In the genomic region with DNA sequence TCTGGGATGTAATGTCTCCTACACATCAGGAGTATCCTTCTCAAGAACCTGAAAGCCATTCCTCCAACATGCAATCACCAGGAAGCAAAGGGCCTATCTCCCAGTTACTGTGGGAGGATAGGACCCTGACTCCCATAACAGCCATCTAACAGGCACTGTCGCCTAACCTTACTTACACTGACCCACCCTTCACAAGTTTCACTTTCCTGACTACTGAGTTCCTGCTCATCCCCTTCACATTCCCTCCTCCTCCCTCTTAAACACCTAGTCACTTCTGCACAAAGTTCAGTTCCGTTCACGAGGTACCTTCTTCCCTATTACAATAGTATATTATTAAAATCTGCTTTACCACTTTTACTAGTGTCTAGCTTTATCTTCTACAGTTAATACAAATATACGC, we compare ENCODE assay signal across 9 cellular contexts. TPM values are rescaled to one million over a fixed set of nuclear protein-coding genes. Genes with fewer than 3 reads are reported as not detected.
DNase-seq lines count a peak whose midpoint lies in the region; ATAC-seq, FAIRE-seq and TF ChIP-seq lines count a peak whose summit lies in the region.
"Had no signal": no experiment of that assay in that cellular context is flagged by ENCODE, and none has a peak within 500 bp of the region (broad histone marks: within the 10 kb centered on the region; RNA-seq: fewer than 3 reads in every experiment).

No MANE protein-coding gene starts in this region.

- peaks cover 17% of the 10 kb centered on the region for H3K4me1 ChIP-seq in OCI-LY3 (ENCODE audit: low read length)
- peaks cover 32% of the 10 kb centered on the region for H3K4me1 ChIP-seq in endothelial cell of umbilical vein (ENCODE audit: control insufficient read depth, extremely low read depth, insufficient read depth, low read length)
- peaks cover 2% of the 10 kb centered on the region for H3K4me1 ChIP-seq in psoas muscle

- BruUV-seq in endothelial cell of umbilical vein (replicated peaks; lab: Mats Ljungman, UMichigan), result no TSS peak

- H3K4me2 ChIP-seq in OCI-LY3 (ENCODE audit: low read length), result peak overlapping the region; percentile 84
- H3K4me2 ChIP-seq in endothelial cell of umbilical vein (ENCODE audit: insufficient read depth, low read length), result peak overlapping the region; percentile 81

- H3K9me3 ChIP-seq in OCI-LY3 (ENCODE audit: insufficient read depth, low read length) (no peaks in the 10 kb centered on the region), endothelial cell of umbilical vein (replicated peaks; ENCODE audit: control insufficient read depth, insufficient read depth, low read length) (no peaks in the 10 kb centered on the region), psoas muscle (no peaks in the 10 kb centered on the region)

- ATAC-seq in psoas muscle (no peak), HG02798 (IDR thresholded peaks at IDR 0.05; ENCODE audit: poor library complexity, unreplicated experiment) (no peak)

- H3K27me3 ChIP-seq in OCI-LY3 (ENCODE audit: low read depth, low read length), result no peaks in the 10 kb centered on the region
- H3K27me3 ChIP-seq in endothelial cell of umbilical vein (ENCODE audit: control insufficient read depth in 2 of 2, insufficient read depth in 2 of 2, low read length in 2 of 2), result no peaks in the 10 kb centered on the region
- peaks cover 0 to 8% (median 2%) of the 10 kb centered on the region in 3 donors for H3K27me3 ChIP-seq in psoas muscle (ENCODE audit: insufficient read depth in 3 of 3, low read length in 2 of 3)

- CTCF ChIA-PET in endothelial cell of umbilical vein (lab: Charles Lee), result interaction anchor here (1.0 to 7.8 kb wide), 3 partner anchors 8 to 15 kb away, joined by 3 to 71 read pairs (median 3); no protein-coding TSS in a partner anchor

- TF ChIP-seq POLR2A in endothelial cell of umbilical vein (IDR thresholded peaks at IDR 0.05; ENCODE audit: low read depth, low read length), result no peak
- no peak for TF ChIP-seq POLR2A in H54 (IDR thresholded peaks at IDR 0.05; ENCODE audit: low read depth, low read length)

- intact Hi-C loops in endothelial cell of umbilical vein (cut with micrococcal nuclease) (no loop called here), psoas muscle (cut with DNase I) (no loop called here)

- H3K79me2 ChIP-seq in OCI-LY3 (ENCODE audit: low read length) (peaks cover 25% of the 10 kb centered on the region), endothelial cell of umbilical vein (ENCODE audit: control insufficient read depth, insufficient read depth, low read length) (peaks cover 28% of the 10 kb centered on the region)

- H3K4me3 ChIP-seq in GM08714 (ENCODE audit: low read length), result peak overlapping the region; percentile 75
- peak overlapping the region; percentile 97 for H3K4me3 ChIP-seq in OCI-LY3 (ENCODE audit: low read length)
- peak overlapping the region; percentile 1 to 77 (median 77) for H3K4me3 ChIP-seq in endothelial cell of umbilical vein (replicated peaks in 1 of 3; ENCODE audit: insufficient read depth in 1 of 3, low read depth in 1 of 3, low read length in 3 of 3)
- peak overlapping the region; percentile 78 for H3K4me3 ChIP-seq in psoas muscle

- no peak for DNase-seq in endothelial cell of umbilical vein (ENCODE audit: low read depth, low spot score)
- no peak for DNase-seq in psoas muscle
- no peak for DNase-seq in H54 (ENCODE audit: insufficient read length, low spot score)
- DNase-seq in DMS114 treated with DMSO at 0.1 percent for 48 hours (lab: John Stamatoyannopoulos, UW; ENCODE audit: unreplicated experiment), result no peak
- no peak for DNase-seq in NCI-H2171 (lab: John Stamatoyannopoulos, UW)

- POLR2A ChIA-PET in endothelial cell of umbilical vein (lab: Charles Lee), result interaction anchor here (1.8 kb wide), 1 partner anchor 82 kb away, joined by 7 read pairs; the partner anchor contains the start of gene TRIM25

- no peak for FAIRE-seq in endothelial cell of umbilical vein (lab: Jason Lieb, UNC)
- no peak for FAIRE-seq in H54 (lab: Jason Lieb, UNC)
- FAIRE-seq: RCC 7860 had no signal

- H2AFZ ChIP-seq in OCI-LY3 (ENCODE audit: low read depth, low read length) (no peak overlapping the region), endothelial cell of umbilical vein (ENCODE audit: low read depth, low read length) (no peak overlapping the region)

- H3K9me1 ChIP-seq in endothelial cell of umbilical vein (replicated peaks; ENCODE audit: control insufficient read depth, extremely low read depth, insufficient read depth, low read length), result no peaks in the 10 kb centered on the region

- peaks cover 13% of the 10 kb centered on the region for H3K36me3 ChIP-seq in OCI-LY3 (replicated peaks; ENCODE audit: low read depth, low read length)
- peaks cover 0 to 2% of the 10 kb centered on the region in 2 experiments for H3K36me3 ChIP-seq in endothelial cell of umbilical vein (ENCODE audit: control insufficient read depth in 2 of 2, extremely low read depth in 1 of 2, insufficient read depth in 2 of 2, low read length in 2 of 2)
- no peaks in the 10 kb centered on the region for H3K36me3 ChIP-seq in psoas muscle (ENCODE audit: insufficient read depth in 1 of 2, low read depth in 1 of 2)

- 70 to 75% (median 72%) methylated on average over 4 of the region's 4 CpGs for WGBS in psoas muscle, 3 donors

- peak overlapping the region; percentile 81 for H3K9ac ChIP-seq in OCI-LY3 (ENCODE audit: low read length)
- peak overlapping the region; percentile 83 for H3K9ac ChIP-seq in endothelial cell of umbilical vein (replicated peaks; ENCODE audit: extremely low read depth, insufficient read depth, low read length)

- dilution Hi-C loops in endothelial cell of umbilical vein (cut with MboI; ENCODE audit: extremely low pct_ligation_motif_present, low sequenced_read_pairs), result no loop called here

- no peak overlapping the region for H3K27ac ChIP-seq in OCI-LY3 (ENCODE audit: low read length)
- H3K27ac ChIP-seq in endothelial cell of umbilical vein (ENCODE audit: insufficient read depth, low read depth, low read length), result no peak overlapping the region
- no peak overlapping the region for H3K27ac ChIP-seq in psoas muscle

- H4K20me1 ChIP-seq in OCI-LY3 (ENCODE audit: insufficient read depth, low read length) (0 out of 2 replicates have a peak, but pooled peaks cover 6% of the 10 kb centered on the region), endothelial cell of umbilical vein (replicated peaks; ENCODE audit: control insufficient read depth, extremely low read depth, insufficient read depth, low read length) (no peaks in the 10 kb centered on the region)

- no peak for TF ChIP-seq CTCF in OCI-LY3 (IDR thresholded peaks at IDR 0.05; ENCODE audit: low read depth, low read length)
- no peak for TF ChIP-seq CTCF in endothelial cell of umbilical vein (IDR thresholded peaks at IDR 0.05; ENCODE audit: extremely low read depth in 1 of 2, insufficient read depth in 1 of 2, low read depth in 1 of 2, low read length in 2 of 2)
- TF ChIP-seq CTCF in psoas muscle (IDR thresholded peaks at IDR 0.05), result no peak

TF ChIP-seq in endothelial cell of umbilical vein, 7 proteins besides CTCF, POLR2A, EP300 and RAD21:
- TF ChIP-seq EZH2 (IDR thresholded peaks at IDR 0.05; ENCODE audit: borderline replicate concordance, low read depth, low read length, severe bottlenecking), result no peak
- TF ChIP-seq FOS (IDR thresholded peaks at IDR 0.05; ENCODE audit: borderline replicate concordance, insufficient read depth, low read length), result no peak
- TF ChIP-seq GATA2 (IDR thresholded peaks at IDR 0.05; ENCODE audit: insufficient read depth, insufficient read length, low read depth, low read length), result no peak
- no peak for TF ChIP-seq MYC (IDR thresholded peaks at IDR 0.05; ENCODE audit: low read depth, low read length)
- TF ChIP-seq JUN (IDR thresholded peaks at IDR 0.05; ENCODE audit: borderline replicate concordance, insufficient read depth, insufficient read length, low read depth), result no peak
- no peak for TF ChIP-seq MAX (IDR thresholded peaks at IDR 0.05; ENCODE audit: insufficient read depth, insufficient read length)
- TF ChIP-seq POLR2AphosphoS5 (IDR thresholded peaks at IDR 0.05; ENCODE audit: insufficient read depth, low read depth, low read length), result no peak
TF ChIP-seq in endothelial cell of umbilical vein: peak in this region for 0.

RNA-seq across cellular contexts. Expression of gene C17orf67, which starts 1.3 kb away (rescaled TPM):
- 5.6 and 5.8 TPM in 2 replicates for total RNA-seq in endothelial cell of umbilical vein
- 1.9 and 2.4 TPM in 2 replicates for polyA plus RNA-seq in endothelial cell of umbilical vein
- 0.71 and 0.86 TPM in 2 replicates for polyA plus RNA-seq in endothelial cell of umbilical vein (2011; cell fraction: cytosol; rRNA removed)
- 7.7 and 9.4 TPM in 2 replicates for polyA plus RNA-seq in endothelial cell of umbilical vein (2011; cell fraction: nucleus; rRNA removed)
- 1.3 and 2.1 TPM in 2 replicates for polyA plus RNA-seq in endothelial cell of umbilical vein (2012)
- 1.0 and 1.4 TPM in 2 replicates for polyA minus RNA-seq in endothelial cell of umbilical vein
- polyA minus RNA-seq in endothelial cell of umbilical vein (2011; cell fraction: cytosol; rRNA and poly(A)+ RNA removed), result 1.1 TPM
- polyA minus RNA-seq in endothelial cell of umbilical vein (2011; cell fraction: nucleus; rRNA and poly(A)+ RNA removed), result 1.8 and 2.4 TPM in 2 replicates
- total RNA-seq in psoas muscle, result 1 to 10 TPM in 1 of 4 donors, under 1 TPM in 3; 0.20 to 1.1 (median 0.35) TPM
- under 1 TPM in 2 of 3 donors, not detected in 1; 0.14 to 0.16 TPM for polyA plus RNA-seq in psoas muscle

RNA-seq across cellular contexts. Expression of gene DGKE, which starts 1.5 kb away (rescaled TPM):
- total RNA-seq in endothelial cell of umbilical vein, result 20.3 and 22.9 TPM in 2 replicates
- polyA plus RNA-seq in endothelial cell of umbilical vein, result 4.9 and 6.4 TPM in 2 replicates
- 2.0 and 2.8 TPM in 2 replicates for polyA plus RNA-seq in endothelial cell of umbilical vein (2011; cell fraction: cytosol; rRNA removed)
- polyA plus RNA-seq in endothelial cell of umbilical vein (2011; cell fraction: nucleus; rRNA removed), result 36.7 and 44.1 TPM in 2 replicates
- polyA plus RNA-seq in endothelial cell of umbilical vein (2012), result 5.0 and 7.9 TPM in 2 replicates
- 11.6 and 14.3 TPM in 2 replicates for polyA minus RNA-seq in endothelial cell of umbilical vein
- polyA minus RNA-seq in endothelial cell of umbilical vein (2011; cell fraction: cytosol; rRNA and poly(A)+ RNA removed), result 1.9 TPM
- 34.8 and 40.2 TPM in 2 replicates for polyA minus RNA-seq in endothelial cell of umbilical vein (2011; cell fraction: nucleus; rRNA and poly(A)+ RNA removed)
- 1 to 10 TPM in 3 of 4 donors, under 1 TPM in 1; 0.76 to 3.2 (median 1.4) TPM for total RNA-seq in psoas muscle
- polyA plus RNA-seq in psoas muscle, result under 1 TPM; 0.38 to 0.53 (median 0.52) TPM
